Comparison of ENCODE assay signal across 6 cellular contexts in genomic region chr6:5559651-5560050, GRCh38.
"Had no signal": no experiment of that assay in that cellular context is flagged by ENCODE, and none has a peak within 500 bp of the region (broad histone marks: within the 10 kb centered on the region; RNA-seq: fewer than 3 reads in every experiment).

No MANE protein-coding gene starts in this region.

- ATAC-seq: GM12878 had no signal

- DNase-seq: GDM1, GF-D8 had no signal

- FAIRE-seq: GM12878, GM12892, GM18507, GM19239 had no signal

- H3K4me3 ChIP-seq: GM12878 had no signal
